ENCODE assay signal across 15 cellular contexts in genomic region chr2:238274152-238274865, GRCh38.
"Had no signal": no experiment of that assay in that cellular context is flagged by ENCODE, and none has a peak within 500 bp of the region (broad histone marks: within the 10 kb centered on the region; RNA-seq: fewer than 3 reads in every experiment).

No MANE protein-coding gene starts in this region.

- H3K36me3 ChIP-seq: cardiac muscle cell had no signal

- H3K9me3 ChIP-seq: gastroesophageal sphincter, spleen, upper lobe of right lung had no signal

- H3K9me3 Mint-ChIP-seq: activated B cell treated with CpG ODN at 0.5 μM for 24 hours; activated CD4-positive, alpha-beta T cell treated with anti-CD3 and anti-CD28 coated beads, Interleukin-2, amount 10 ng/mL, durations not matched to agents 24 days and 14 days; activated naive CD4-positive, alpha-beta T cell treated with anti-CD3 and anti-CD28 coated beads for 36 hours; activated T-helper 17 cell treated with anti-CD3 and anti-CD28 coated beads, Interleukin-2, amount 50 U/mL, for 72 hours; memory B cell had no signal

- H3K27ac ChIP-seq: cardiac muscle cell, coronary artery, SK-N-MC, upper lobe of right lung had no signal

- H3K4me3 Mint-ChIP-seq: activated B cell treated with CpG ODN at 0.5 μM for 24 hours; activated CD4-positive, alpha-beta T cell treated with anti-CD3 and anti-CD28 coated beads, Interleukin-2, amount 10 ng/mL, durations not matched to agents 24 days and 14 days; activated naive CD4-positive, alpha-beta T cell treated with anti-CD3 and anti-CD28 coated beads for 36 hours; activated T-helper 17 cell treated with anti-CD3 and anti-CD28 coated beads, Interleukin-2, amount 50 U/mL, for 72 hours; memory B cell had no signal

- H3K27ac Mint-ChIP-seq: activated B cell treated with CpG ODN at 0.5 μM for 24 hours; activated CD4-positive, alpha-beta T cell treated with anti-CD3 and anti-CD28 coated beads, Interleukin-2, amount 10 ng/mL, durations not matched to agents 24 days and 14 days; activated naive CD4-positive, alpha-beta T cell treated with anti-CD3 and anti-CD28 coated beads for 36 hours; activated T-helper 17 cell treated with anti-CD3 and anti-CD28 coated beads, Interleukin-2, amount 50 U/mL, for 72 hours; memory B cell had no signal

- H3K27me3 Mint-ChIP-seq: activated B cell treated with CpG ODN at 0.5 μM for 24 hours; activated CD4-positive, alpha-beta T cell treated with anti-CD3 and anti-CD28 coated beads, Interleukin-2, amount 10 ng/mL, durations not matched to agents 24 days and 14 days; activated T-helper 17 cell treated with anti-CD3 and anti-CD28 coated beads, Interleukin-2, amount 50 U/mL, for 72 hours; memory B cell had no signal

- H3K27me3 ChIP-seq: cardiac muscle cell, gastroesophageal sphincter, spleen, upper lobe of right lung had no signal

- ATAC-seq: activated T-helper 17 cell treated with anti-CD3 and anti-CD28 coated beads, Interleukin-2, amount 50 U/mL, for 72 hours; gastroesophageal sphincter; upper lobe of right lung had no signal

- H3K4me1 Mint-ChIP-seq: activated B cell treated with CpG ODN at 0.5 μM for 24 hours had no signal

- H3K4me1 ChIP-seq: upper lobe of right lung had no signal

- DNase-seq: activated B cell treated with CpG ODN at 0.5 μM for 24 hours; activated CD4-positive, alpha-beta T cell treated with anti-CD3 and anti-CD28 coated beads, Interleukin-2, amount 10 ng/mL, durations not matched to agents 24 days and 14 days; activated CD8-positive, alpha-beta memory T cell treated with anti-CD3 and anti-CD28 coated beads for 24 hours; activated naive CD4-positive, alpha-beta T cell treated with anti-CD3 and anti-CD28 coated beads for 36 hours; effector memory CD4-positive, alpha-beta T cell; spleen; stimulated activated CD4-positive, alpha-beta T cell treated with anti-CD3 and anti-CD28 coated beads, Interleukin-2, amount 100 ng/mL, for 24 hours; stimulated activated naive CD4-positive, alpha-beta T cell; upper lobe of right lung had no signal

- H3K4me3 ChIP-seq: cardiac muscle cell, coronary artery, gastroesophageal sphincter, SK-N-MC, spleen, upper lobe of right lung had no signal
